In the genomic region with DNA sequence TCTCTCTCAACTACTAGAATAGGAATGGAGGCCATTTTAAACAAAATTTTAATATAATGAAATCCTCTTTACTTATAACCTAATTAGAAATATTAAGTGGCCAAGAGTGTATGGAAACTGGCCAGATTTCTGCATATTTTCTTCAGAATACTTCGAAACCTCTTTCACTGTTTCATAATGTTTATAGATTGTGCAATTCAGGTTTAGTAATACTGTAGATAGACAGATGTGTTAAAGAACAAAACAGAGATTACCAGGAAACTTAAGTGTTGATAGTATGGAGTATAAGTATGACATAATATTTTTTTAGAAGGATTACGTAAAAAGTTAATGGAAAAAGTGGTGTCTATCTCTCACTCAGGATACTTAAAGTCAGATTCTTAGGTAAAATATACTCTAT, we compare ENCODE assay signal across 16 cellular contexts. TPM values are rescaled to one million over a fixed set of nuclear protein-coding genes. Genes with fewer than 3 reads are reported as not detected.
DNase-seq lines count a peak whose midpoint lies in the region; FAIRE-seq and TF ChIP-seq lines count a peak whose summit lies in the region.
"Had no signal": no experiment of that assay in that cellular context is flagged by ENCODE, and none has a peak within 500 bp of the region (broad histone marks: within the 10 kb centered on the region; RNA-seq: fewer than 3 reads in every experiment).

No MANE protein-coding gene starts in this region.

- H3K4me3 Mint-ChIP-seq in astrocyte (ENCODE audit: unreplicated experiment), result no peak overlapping the region
- H3K4me3 Mint-ChIP-seq: activated CD4-positive, alpha-beta T cell treated with anti-CD3 and anti-CD28 coated beads, Interleukin-2, amount 10 ng/mL, durations not matched to agents 7 days and 5 days; CD4-positive, CD25-positive, alpha-beta regulatory T cell; endodermal cell; stimulated activated naive B cell treated with anti-CD40 and anti-IgM and Interleukin-4, amounts not matched to agents 10 μg/mL and 1 μg/mL and 100 μg/mL, for 72 hours had no signal

- H3K36me3 Mint-ChIP-seq in astrocyte (ENCODE audit: low read depth, unreplicated experiment), result no peaks in the 10 kb centered on the region

- H3K4me1 ChIP-seq in astrocyte (ENCODE audit: insufficient read depth, low read length) (peaks cover 8% of the 10 kb centered on the region), stomach (peaks cover 16 to 75% (median 45%) of the 10 kb centered on the region in 4 donors)

- H3K27ac Mint-ChIP-seq in astrocyte (ENCODE audit: unreplicated experiment), result no peak overlapping the region
- H3K27ac Mint-ChIP-seq: activated CD4-positive, alpha-beta T cell treated with anti-CD3 and anti-CD28 coated beads, Interleukin-2, amount 10 ng/mL, durations not matched to agents 7 days and 5 days; endodermal cell; progenitor cell of endocrine pancreas; stimulated activated naive B cell treated with anti-CD40 and anti-IgM and Interleukin-4, amounts not matched to agents 10 μg/mL and 1 μg/mL and 100 μg/mL, for 72 hours had no signal

- DNase-seq in AG08395 (ENCODE audit: low spot score) (peak; percentile 26), HS-5 (ENCODE audit: low read depth) (peak; percentile 61), astrocyte (ENCODE audit: low read depth) (peak; percentile 57), hepatic stellate cell (ENCODE audit: low spot score) (peak; percentile 22), D721Med (ENCODE audit: insufficient read length, low spot score) (no peak), stomach (no peak)
- DNase-seq in stimulated activated CD4-positive, alpha-beta T cell treated with anti-CD3 and anti-CD28 coated beads, Interleukin-4, amount 100 ng/mL, for 24 hours, result no peak
- no peak for DNase-seq in activated CD4-positive, CD25-positive, alpha-beta regulatory T cell (lab: John Stamatoyannopoulos, UW)
- DNase-seq: activated CD4-positive, alpha-beta T cell treated with anti-CD3 and anti-CD28 coated beads, Interleukin-2, amount 10 ng/mL, durations not matched to agents 7 days and 5 days; CD4-positive, CD25-positive, alpha-beta regulatory T cell; endodermal cell; Karpas-422; stimulated activated CD4-positive, alpha-beta T cell treated with anti-CD3 and anti-CD28 coated beads, Interleukin-2, amount 100 ng/mL, for 48 hours; stimulated activated naive B cell treated with anti-CD40 and anti-IgM and Interleukin-4, amounts not matched to agents 10 μg/mL and 1 μg/mL and 100 μg/mL, for 72 hours; T-helper 1 cell had no signal

- H3K27me3 ChIP-seq in astrocyte (ENCODE audit: insufficient read depth, low read length) (no peaks in the 10 kb centered on the region), stomach (no peaks in the 10 kb centered on the region)

- H3K36me3 ChIP-seq in astrocyte (ENCODE audit: insufficient read depth, low read length) (no peaks in the 10 kb centered on the region), stomach (peaks cover 0 to 7% (median 0%) of the 10 kb centered on the region in 4 donors)

- no peak for FAIRE-seq in astrocyte (lab: Jason Lieb, UNC)
- FAIRE-seq in D721Med (lab: Jason Lieb, UNC), result no peak

- TF ChIP-seq POLR2A in stomach (IDR thresholded peaks at IDR 0.05), result no peak

- H3K9me3 ChIP-seq in astrocyte (ENCODE audit: insufficient read depth, low read depth, low read length), result no peaks in the 10 kb centered on the region
- no peaks in the 10 kb centered on the region for H3K9me3 ChIP-seq in stomach

- H3K9ac ChIP-seq in astrocyte (ENCODE audit: low read length), result no peak overlapping the region

- H4K20me1 ChIP-seq in astrocyte (ENCODE audit: insufficient read depth, low read length), result peaks cover 26% of the 10 kb centered on the region

- H3K27ac ChIP-seq in astrocyte (ENCODE audit: low read depth, low read length) (no peak overlapping the region), stomach (peak overlapping the region in 2 of 5 donors; percentile 38 to 66)

- intact Hi-C loops in stomach (cut with DNase I; ENCODE audit: low total_unique reads), result no loop called here

- TF ChIP-seq EP300 in stomach (IDR thresholded peaks at IDR 0.05), result no peak

- H3K4me2 ChIP-seq in astrocyte (ENCODE audit: low read length), result no peak overlapping the region

- H3K4me3 ChIP-seq in astrocyte (ENCODE audit: insufficient read depth, low read depth, low read length), result no peak overlapping the region
- no peak overlapping the region for H3K4me3 ChIP-seq in stomach

- H3K9me3 Mint-ChIP-seq in astrocyte (ENCODE audit: unreplicated experiment), result no peaks in the 10 kb centered on the region
- H3K9me3 Mint-ChIP-seq: activated CD4-positive, alpha-beta T cell treated with anti-CD3 and anti-CD28 coated beads, Interleukin-2, amount 10 ng/mL, durations not matched to agents 7 days and 5 days; CD4-positive, CD25-positive, alpha-beta regulatory T cell; endodermal cell; stimulated activated naive B cell treated with anti-CD40 and anti-IgM and Interleukin-4, amounts not matched to agents 10 μg/mL and 1 μg/mL and 100 μg/mL, for 72 hours had no signal

- WGBS in stomach, 5 donors, result 49 to 71% (median 65%) methylated on average over 2 of the region's 2 CpGs

- no peak overlapping the region for H2AFZ ChIP-seq in astrocyte (ENCODE audit: low read depth, low read length)

- H3K27me3 Mint-ChIP-seq in astrocyte (ENCODE audit: low read depth, unreplicated experiment), result no peaks in the 10 kb centered on the region
- H3K27me3 Mint-ChIP-seq: progenitor cell of endocrine pancreas; stimulated activated naive B cell treated with anti-CD40 and anti-IgM and Interleukin-4, amounts not matched to agents 10 μg/mL and 1 μg/mL and 100 μg/mL, for 72 hours had no signal

- peaks cover 11% of the 10 kb centered on the region for H3K4me1 Mint-ChIP-seq in astrocyte (ENCODE audit: low read depth, unreplicated experiment)

- TF ChIP-seq CTCF in astrocyte (IDR thresholded peaks at IDR 0.05; ENCODE audit: insufficient read depth, low read depth, low read length), result no peak
- TF ChIP-seq CTCF in D721Med (IDR thresholded peaks at IDR 0.05; ENCODE audit: insufficient read depth, missing control alignments), result no peak
- TF ChIP-seq CTCF in stomach (IDR thresholded peaks at IDR 0.05), result no peak

- peaks cover 58% of the 10 kb centered on the region for H3K79me2 ChIP-seq in astrocyte (ENCODE audit: insufficient read depth, low read length)

RNA-seq across cellular contexts. Expression of gene ABHD5, which starts 4.7 kb away (rescaled TPM):
- total RNA-seq in astrocyte (15.1 and 18.3 TPM in 2 replicates), stomach (10 to 100 TPM in 4 of 5 donors, 1 to 10 TPM in 1; 3.2 to 38.0 (median 26.8) TPM)
- 10 to 100 TPM; 13.8 to 26.1 (median 22.8) TPM for polyA plus RNA-seq in stomach

Comparison
In these comparisons a context has a peak if more than half of its experiments do, and no peak if none do; other contexts are left out.
1. DNase-seq: peak in AG08395 (single experiment), HS-5 (single experiment), astrocyte (single experiment) and hepatic stellate cell (single experiment); none in D721Med (single experiment), stimulated activated CD4-positive, alpha-beta T cell treated with anti-CD3 and anti-CD28 coated beads, Interleukin-4, amount 100 ng/mL, for 24 hours (single experiment), activated CD4-positive, CD25-positive, alpha-beta regulatory T cell (0 of 4) and stomach (single experiment).